Comparison of ENCODE assay signal across 26 cellular contexts in the genomic region with DNA sequence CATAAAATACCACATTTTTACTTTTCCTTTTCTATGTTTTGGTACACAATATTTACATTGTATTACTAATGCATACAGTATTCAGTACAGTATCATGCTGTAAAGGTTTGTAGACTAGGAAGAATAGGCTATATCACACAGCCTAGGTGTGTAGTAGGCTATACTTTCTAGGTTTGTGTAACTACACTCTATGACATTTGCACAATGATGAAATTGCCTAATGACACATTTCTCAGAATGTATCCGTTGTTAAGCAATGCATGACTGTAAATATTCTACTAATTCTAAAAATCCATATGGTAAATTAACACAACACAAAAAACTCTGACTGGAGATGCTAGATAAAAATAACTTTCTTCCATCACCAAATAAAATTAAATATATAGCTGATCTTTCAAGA.
"Had no signal": no experiment of that assay in that cellular context is flagged by ENCODE, and none has a peak within 500 bp of the region (broad histone marks: within the 10 kb centered on the region; RNA-seq: fewer than 3 reads in every experiment).

No MANE protein-coding gene starts in this region.

- H3K9ac ChIP-seq: neural progenitor cell, parathyroid adenoma had no signal

- H3K27me3 Mint-ChIP-seq: naive thymus-derived CD4-positive, alpha-beta T cell; progenitor cell of endocrine pancreas; stimulated activated naive CD8-positive, alpha-beta T cell treated with anti-CD3 and anti-CD28 coated beads, Interleukin-15, amount 100 ng/mL, for 72 hours had no signal

- ATAC-seq: left lobe of liver; naive thymus-derived CD4-positive, alpha-beta T cell; sciatic nerve; stimulated activated naive CD8-positive, alpha-beta T cell treated with anti-CD3 and anti-CD28 coated beads, Interleukin-15, amount 100 ng/mL, for 72 hours; upper lobe of right lung had no signal

- H3K4me3 Mint-ChIP-seq: naive thymus-derived CD4-positive, alpha-beta T cell; nephron; neural progenitor cell; stimulated activated naive CD8-positive, alpha-beta T cell treated with anti-CD3 and anti-CD28 coated beads, Interleukin-15, amount 100 ng/mL, for 72 hours had no signal

- H2AFZ ChIP-seq: neural progenitor cell, parathyroid adenoma had no signal

- H3K27me3 ChIP-seq: neural progenitor cell, suprapubic skin, transverse colon, upper lobe of right lung, uterus had no signal

- H3K4me2 ChIP-seq: neural progenitor cell, smooth muscle cell had no signal

- H3K79me2 ChIP-seq: parathyroid adenoma had no signal

- DNase-seq: dermis blood vessel endothelial cell; effector memory CD4-positive, alpha-beta T cell; erythroblast; kidney; mesenchymal stem cell; midbrain; naive thymus-derived CD4-positive, alpha-beta T cell; stimulated activated CD4-positive, alpha-beta T cell treated with anti-CD3 and anti-CD28 coated beads, Interleukin-12 subunit alpha, Interleukin-12 subunit beta, amount 100 ng/mL, for 4 hours; stimulated activated CD4-positive, alpha-beta T cell treated with anti-CD3 and anti-CD28 coated beads, Interleukin-1b, Interleukin-23, amount 100 ng/mL, for 48 hours; stimulated activated CD4-positive, alpha-beta T cell treated with anti-CD3 and anti-CD28 coated beads, Interleukin-4, amount 100 ng/mL, for 1 hour; stimulated activated CD8-positive, alpha-beta memory T cell treated with anti-CD3 and anti-CD28 coated beads, Interleukin-4, amount 100 ng/mL, for 48 hours; stimulated activated naive CD4-positive, alpha-beta T cell; stimulated activated naive CD8-positive, alpha-beta T cell treated with anti-CD3 and anti-CD28 coated beads, Interleukin-15, amount 100 ng/mL, for 72 hours; transverse colon; upper lobe of right lung; uterus had no signal

- H3K4me1 Mint-ChIP-seq: neural progenitor cell had no signal

- H3K27ac ChIP-seq: coronary artery, neural progenitor cell, parathyroid adenoma, suprapubic skin, transverse colon, upper lobe of right lung, uterus had no signal

- H3K4me3 ChIP-seq: coronary artery, lung, neural progenitor cell, smooth muscle cell, suprapubic skin, transverse colon, upper lobe of right lung, uterus had no signal

- H3K27ac Mint-ChIP-seq: naive thymus-derived CD4-positive, alpha-beta T cell; nephron; neural progenitor cell; progenitor cell of endocrine pancreas; stimulated activated naive CD8-positive, alpha-beta T cell treated with anti-CD3 and anti-CD28 coated beads, Interleukin-15, amount 100 ng/mL, for 72 hours had no signal

- H3K36me3 ChIP-seq: neural progenitor cell, suprapubic skin, transverse colon, upper lobe of right lung, uterus had no signal

- H3K4me1 ChIP-seq: neural progenitor cell, parathyroid adenoma, suprapubic skin, transverse colon, upper lobe of right lung, uterus had no signal

- H3K9me3 ChIP-seq: suprapubic skin, transverse colon, upper lobe of right lung, uterus had no signal
